Comparison of ENCODE assay signal across 14 cellular contexts in the genomic region with DNA sequence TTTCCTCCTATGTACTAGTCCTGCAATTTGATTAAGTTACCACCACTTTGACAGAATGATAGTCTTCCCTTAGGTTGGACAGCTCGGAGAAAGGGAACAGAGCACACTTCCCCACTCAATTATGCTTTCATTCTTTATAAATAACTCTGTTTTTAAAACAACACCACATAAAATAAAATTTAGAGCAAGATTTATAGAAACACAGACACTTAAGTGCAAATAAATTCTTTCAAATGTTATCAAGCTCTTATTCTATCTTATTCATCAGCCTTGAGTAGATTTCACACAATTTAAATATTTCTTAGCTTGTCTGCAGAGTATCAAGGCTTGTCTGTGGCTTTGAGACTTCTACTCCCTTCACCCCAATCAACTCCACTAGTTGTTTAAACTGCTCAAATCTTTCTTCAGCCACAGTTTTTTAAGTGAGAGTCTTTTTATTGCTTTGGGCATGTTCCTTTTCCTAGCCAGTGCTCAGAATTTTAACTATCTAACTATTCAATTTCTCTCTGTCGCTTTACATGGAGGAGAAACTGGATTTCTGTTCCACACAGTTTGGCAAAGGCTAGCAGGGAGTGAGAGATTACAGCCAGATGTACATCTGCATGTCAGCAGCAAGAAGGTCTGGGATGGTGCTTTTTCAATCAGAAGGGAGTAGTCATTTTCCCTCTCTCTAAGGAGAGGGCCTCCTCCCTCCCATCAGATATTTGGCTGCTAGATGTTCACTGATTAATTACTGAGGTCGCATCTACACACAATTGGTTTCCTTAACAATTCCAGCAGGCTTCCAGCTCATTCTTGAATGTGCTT. TPM values are rescaled to one million over a fixed set of nuclear protein-coding genes. Genes with fewer than 3 reads are reported as not detected.
"Had no signal": no experiment of that assay in that cellular context is flagged by ENCODE, and none has a peak within 500 bp of the region (broad histone marks: within the 10 kb centered on the region; RNA-seq: fewer than 3 reads in every experiment).

No MANE protein-coding gene starts in this region.

- ATAC-seq: left ventricle myocardium superior had no signal

- DNase-seq: activated CD4-positive, alpha-beta memory T cell treated with anti-CD3 and anti-CD28 coated beads, Interleukin-2, amount 10 ng/mL, durations not matched to agents 7 days and 5 days; activated CD4-positive, alpha-beta T cell treated with anti-CD3 and anti-CD28 coated beads for 1 hour; activated gamma-delta T cell treated with Interleukin-2 at 50 U/mL for 16 hours; activated naive CD8-positive, alpha-beta T cell treated with anti-CD3 and anti-CD28 coated beads for 36 hours; activated T-cell treated with anti-CD3 and anti-CD28 coated beads, Interleukin-2, amount 50 U/mL, for 48 hours; anterior cingulate cortex; kidney; left ventricle myocardium superior; posterior cingulate gyrus; T1000 had no signal

- H3K4me3 ChIP-seq: right atrium auricular region, skin epidermis had no signal

- H3K9me3 ChIP-seq: right atrium auricular region had no signal

- FAIRE-seq: endothelial cell of umbilical vein, kidney had no signal

- H3K27me3 ChIP-seq: right atrium auricular region had no signal

- H3K27ac ChIP-seq: right atrium auricular region, skin epidermis had no signal

- H3K36me3 ChIP-seq: right atrium auricular region had no signal

- H3K4me1 ChIP-seq: right atrium auricular region had no signal

RNA-seq across cellular contexts. Expression of a gene that starts 53.1 kb away (rescaled TPM):
- total RNA-seq: activated CD4-positive, alpha-beta memory T cell treated with anti-CD3 and anti-CD28 coated beads, Interleukin-2, amount 10 ng/mL, durations not matched to agents 7 days and 5 days; activated naive CD8-positive, alpha-beta T cell treated with anti-CD3 and anti-CD28 coated beads for 36 hours; kidney; left ventricle myocardium superior; mesenteric fat pad; right atrium auricular region had no signal
